Comparison of ENCODE assay signal across 8 cellular contexts in the genomic region with DNA sequence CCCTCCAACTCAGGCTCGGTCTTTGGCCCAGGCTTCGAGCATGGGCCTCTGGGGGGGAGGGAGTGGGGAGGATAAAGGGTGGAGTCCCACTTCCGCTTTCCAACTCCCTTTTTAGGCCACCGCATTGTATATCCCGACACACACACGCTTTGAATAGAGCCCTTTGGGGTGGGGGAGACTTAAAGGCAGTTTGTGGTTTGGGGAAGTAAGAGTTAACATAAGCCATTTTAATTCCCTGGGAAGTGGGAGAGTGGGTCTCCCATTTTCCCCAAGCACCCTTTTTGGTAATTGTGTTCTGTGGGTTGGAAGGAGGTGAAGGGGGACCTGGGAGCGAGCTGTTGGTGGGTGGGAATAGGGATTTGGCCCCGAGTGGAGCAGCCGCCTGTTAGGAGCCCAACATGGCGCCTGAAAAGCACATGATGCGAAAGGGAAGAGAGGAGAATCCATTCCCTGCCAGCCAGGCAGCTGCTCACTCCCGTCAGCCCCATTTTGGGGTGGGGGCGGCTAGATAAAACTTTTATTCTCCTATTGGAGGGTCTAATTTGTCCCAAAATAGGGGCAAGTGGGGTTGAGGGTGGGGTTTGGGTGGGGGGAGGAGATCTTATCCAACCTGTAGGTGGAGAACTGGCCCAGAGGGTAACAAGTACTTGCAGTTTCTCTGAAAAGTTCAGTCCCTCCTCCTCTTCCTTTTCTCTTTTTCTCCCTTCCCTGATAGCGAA. TPM values are rescaled to one million over a fixed set of nuclear protein-coding genes. Genes with fewer than 3 reads are reported as not detected.
DNase-seq lines count a peak whose midpoint lies in the region; ATAC-seq and TF ChIP-seq lines count a peak whose summit lies in the region.

No MANE protein-coding gene starts in this region.

- peak overlapping the region; percentile 90 for H3K4me3 ChIP-seq in KMS-11 (IDR thresholded peaks at IDR 0.05; ENCODE audit: insufficient read depth, low read depth, low read length)
- H3K4me3 ChIP-seq in SU-DHL-6 (ENCODE audit: insufficient read depth, low read length, poor library complexity, severe bottlenecking) = peak overlapping the region; percentile 95
- H3K4me3 ChIP-seq in right atrium auricular region = peak overlapping the region; percentile 91 to 94
- peak overlapping the region; percentile 83 to 98 for H3K4me3 ChIP-seq in prostate gland

- WGBS in prostate gland = under 1% methylated on average over 14 of the region's 14 CpGs

- no peaks in the 10 kb centered on the region for H3K9me2 ChIP-seq in SU-DHL-6 (replicated peaks; ENCODE audit: insufficient read depth, low read length)

- H3K27ac ChIP-seq in KMS-11 (peak overlapping the region; percentile 92), SU-DHL-6 (ENCODE audit: low read depth, low read length) (peak overlapping the region; percentile 89), right atrium auricular region (peak overlapping the region; percentile 99 to 100), prostate gland (peak overlapping the region; percentile 100)

- 0 out of 2 replicates have a peak, but pooled peaks have one; percentile 26 for TF ChIP-seq CTCF in KMS-11 (conservative IDR thresholded peaks at IDR 0.05; ENCODE audit: low read depth, low read length)
- TF ChIP-seq CTCF in SU-DHL-6 (IDR thresholded peaks at IDR 0.05; ENCODE audit: insufficient read depth, low read length, poor library complexity, severe bottlenecking) = no peak
- TF ChIP-seq CTCF in right atrium auricular region (IDR thresholded peaks at IDR 0.05) = peak in 1 of 2 donors; percentile 34
- TF ChIP-seq CTCF in prostate gland (IDR thresholded peaks at IDR 0.05) = no peak

- H2AFZ ChIP-seq in KMS-11 (ENCODE audit: low read depth) (no peak overlapping the region), SU-DHL-6 (ENCODE audit: low read depth, low read length, severe bottlenecking) (no peak overlapping the region)

- H3K27me3 ChIP-seq in KMS-11 (ENCODE audit: insufficient read depth, low read depth) (no peaks in the 10 kb centered on the region), SU-DHL-6 (ENCODE audit: low read length) (no peaks in the 10 kb centered on the region), right atrium auricular region (no peaks in the 10 kb centered on the region), prostate gland (replicated peaks; ENCODE audit: insufficient read depth) (no peaks in the 10 kb centered on the region)

- intact Hi-C loops in prostate gland (cut with DNase I) = loop anchor here (2.0 to 5.0 kb wide), 3 partner anchors 34 to 87 kb away; a partner anchor contains a TSS

- H3K36me3 ChIP-seq in KMS-11 (ENCODE audit: insufficient read depth) (peaks cover 10% of the 10 kb centered on the region; the same call in 1 of the 2 replicates), SU-DHL-6 (ENCODE audit: low read length) (peaks cover 37% of the 10 kb centered on the region), right atrium auricular region (peaks cover 8% of the 10 kb centered on the region), prostate gland (no peaks in the 10 kb centered on the region)

- H3K79me2 ChIP-seq in KMS-11 (ENCODE audit: insufficient read depth, low read depth) = peaks cover 60% of the 10 kb centered on the region
- H3K79me2 ChIP-seq in SU-DHL-6 (ENCODE audit: insufficient read depth, low read length) = peaks cover 60% of the 10 kb centered on the region

- H3K4me2 ChIP-seq in KMS-11 (peak overlapping the region; percentile 98), SU-DHL-6 (ENCODE audit: low read depth, low read length, poor library complexity, severe bottlenecking) (peak overlapping the region; percentile 92)

- H3K9ac ChIP-seq in KMS-11 (peak overlapping the region; percentile 96), SU-DHL-6 (ENCODE audit: low read length) (peak overlapping the region; percentile 90)

- H3K4me1 ChIP-seq in KMS-11 (ENCODE audit: low read depth, poor library complexity, severe bottlenecking) = peaks cover 44% of the 10 kb centered on the region
- peaks cover 0 to 43% of the 10 kb centered on the region in 2 donors for H3K4me1 ChIP-seq in right atrium auricular region
- no peaks in the 10 kb centered on the region for H3K4me1 ChIP-seq in prostate gland (replicated peaks)

- H3K9me3 ChIP-seq in SU-DHL-6 (ENCODE audit: insufficient read depth, low read length) (no peaks in the 10 kb centered on the region), right atrium auricular region (no peaks in the 10 kb centered on the region), prostate gland (no peaks in the 10 kb centered on the region)

- H4K20me1 ChIP-seq in KMS-11 (ENCODE audit: insufficient read depth) = peaks cover 43% of the 10 kb centered on the region
- H4K20me1 ChIP-seq in SU-DHL-6 (ENCODE audit: low read depth, low read length) = peaks cover 41% of the 10 kb centered on the region

- ATAC-seq in GM19452 (IDR thresholded peaks at IDR 0.05; ENCODE audit: unreplicated experiment) = no peak
- no peak for ATAC-seq in GM19463 (IDR thresholded peaks at IDR 0.05; ENCODE audit: unreplicated experiment)

- TF ChIP-seq POLR2A in prostate gland (IDR thresholded peaks at IDR 0.05) = no peak

- H3F3A ChIP-seq in SU-DHL-6 (ENCODE audit: insufficient read depth) = peaks cover 28% of the 10 kb centered on the region

- DNase-seq in DMS79 (lab: John Stamatoyannopoulos, UW) (peak; percentile 21), amniotic epithelial cell (ENCODE audit: low read depth) (peak; percentile 48), right atrium auricular region (ENCODE audit: low spot score) (no peak), prostate gland (ENCODE audit: low spot score) (peak; percentile 59)

RNA-seq across cellular contexts. Expression of a gene that starts 1.0 kb away (rescaled TPM):
- total RNA-seq in right atrium auricular region = 10 to 100 TPM; 26.9 to 30.5 TPM
- total RNA-seq in prostate gland = 10 to 100 TPM; 64.1 to 75.2 TPM

RNA-seq across cellular contexts. Expression of a gene that starts 35.6 kb away (rescaled TPM):
- 1 to 10 TPM; 7.7 to 8.0 TPM for total RNA-seq in right atrium auricular region
- total RNA-seq in prostate gland = 10 to 100 TPM; 11.6 to 24.5 TPM
